Comparison of ENCODE assay signal across 36 cellular contexts in the genomic region with DNA sequence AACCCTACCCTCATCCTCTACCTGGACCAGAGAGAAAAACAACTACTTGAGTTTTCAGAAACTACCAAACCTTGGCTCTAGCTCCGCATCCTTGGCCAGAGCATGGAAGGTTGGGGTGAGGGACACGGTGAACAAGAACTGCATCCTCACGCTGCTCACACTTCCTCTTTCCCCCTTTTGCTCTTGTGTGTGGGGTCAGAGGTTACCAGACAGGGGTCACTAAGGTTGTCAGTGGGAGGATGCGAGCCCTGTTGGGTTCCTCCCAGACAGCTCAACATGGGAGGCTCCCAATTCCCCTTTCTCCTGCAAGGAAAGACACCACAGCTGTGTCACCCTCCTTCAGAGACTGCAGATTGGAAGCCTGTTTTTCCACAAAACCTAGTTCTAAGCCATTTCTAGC.
"Had no signal": no experiment of that assay in that cellular context is flagged by ENCODE, and none has a peak within 500 bp of the region (broad histone marks: within the 10 kb centered on the region; RNA-seq: fewer than 3 reads in every experiment).

No MANE protein-coding gene starts in this region.

- H3K36me3 Mint-ChIP-seq: activated CD4-positive, alpha-beta memory T cell treated with anti-CD3 and anti-CD28 coated beads for 36 hours; activated CD8-positive, alpha-beta memory T cell treated with anti-CD3 and anti-CD28 coated beads, Interleukin-2, amount 10 ng/mL, durations not matched to agents 7 days and 5 days; activated naive CD4-positive, alpha-beta T cell treated with anti-CD3 and anti-CD28 coated beads, Interleukin-2, amount 50 U/mL, for 24 hours; activated naive CD8-positive, alpha-beta T cell treated with anti-CD3 and anti-CD28 coated beads for 36 hours; brain had no signal

- H3K4me3 Mint-ChIP-seq: activated CD4-positive, alpha-beta memory T cell treated with anti-CD3 and anti-CD28 coated beads for 36 hours; activated CD4-positive, alpha-beta T cell treated with anti-CD3 and anti-CD28 coated beads for 36 hours; activated CD4-positive, alpha-beta T cell treated with anti-CD3 and anti-CD28 coated beads, Interleukin-2, amount 10 ng/mL, durations not matched to agents 24 days and 14 days; activated CD8-positive, alpha-beta memory T cell treated with anti-CD3 and anti-CD28 coated beads, Interleukin-2, amount 10 ng/mL, durations not matched to agents 7 days and 5 days; activated CD8-positive, alpha-beta T cell treated with anti-CD3 and anti-CD28 coated beads, Interleukin-2, amount 10 ng/mL, durations not matched to agents 7 days and 5 days; activated naive CD4-positive, alpha-beta T cell treated with anti-CD3 and anti-CD28 coated beads for 36 hours; activated naive CD4-positive, alpha-beta T cell treated with anti-CD3 and anti-CD28 coated beads, Interleukin-2, amount 50 U/mL, for 24 hours; activated naive CD8-positive, alpha-beta T cell treated with anti-CD3 and anti-CD28 coated beads for 36 hours; activated naive CD8-positive, alpha-beta T cell treated with anti-CD3 and anti-CD28 coated beads, Interleukin-2, amount 50 U/mL, for 24 hours; activated T-helper 1 cell treated with anti-CD3 and anti-CD28 coated beads, Interleukin-12 subunit alpha, Interleukin-12 subunit beta, Interleukin-2, Interleukin-4 antibody, amounts not matched to agents 30 ng/mL and 10 ng/mL and 1 ng/mL, durations not matched to agents 14 hours and 24 hours and 36 hours; brain; central memory CD8-positive, alpha-beta T cell; effector memory CD8-positive, alpha-beta T cell; T-helper 1 cell treated with Interleukin-12 subunit alpha and Interleukin-12 subunit beta and Interleukin-4 antibody, amounts not matched to agents 30 μg/mL and 1 μg/mL, for 36 hours; T-helper 2 cell treated with Interferon-gamma antibody and Interleukin-4, amounts not matched to agents 5 μg/mL and 100 μg/mL, for 36 hours had no signal

- DNase-seq: activated CD4-positive, alpha-beta memory T cell treated with anti-CD3 and anti-CD28 coated beads for 36 hours; activated CD4-positive, alpha-beta T cell treated with anti-CD3 and anti-CD28 coated beads for 36 hours; activated CD4-positive, alpha-beta T cell treated with anti-CD3 and anti-CD28 coated beads, Interleukin-2, amount 10 ng/mL, durations not matched to agents 24 days and 14 days; activated CD4-positive, CD25-positive, alpha-beta regulatory T cell; activated CD4-positive, CD25-positive, alpha-beta regulatory T cell treated with anti-CD3 and anti-CD28 coated beads, Interleukin-2, amount 50 U/mL, for 72 hours; activated CD8-positive, alpha-beta memory T cell treated with anti-CD3 and anti-CD28 coated beads, Interleukin-2, amount 10 ng/mL, durations not matched to agents 7 days and 5 days; activated CD8-positive, alpha-beta memory T cell treated with anti-CD3 and anti-CD28 coated beads, Interleukin-2, amount 50 U/mL, for 4 hours; activated CD8-positive, alpha-beta T cell treated with anti-CD3 and anti-CD28 coated beads, Interleukin-2, amount 10 ng/mL, durations not matched to agents 7 days and 5 days; activated effector memory CD4-positive, alpha-beta T cell treated with anti-CD3 and anti-CD28 coated beads, Interleukin-2, amount 50 U/mL, for 16 hours; activated naive CD4-positive, alpha-beta T cell treated with anti-CD3 and anti-CD28 coated beads for 36 hours; activated naive CD8-positive, alpha-beta T cell treated with anti-CD3 and anti-CD28 coated beads for 36 hours; activated naive CD8-positive, alpha-beta T cell treated with anti-CD3 and anti-CD28 coated beads, Interleukin-2, amount 50 U/mL, for 24 hours; activated T-cell treated with anti-CD3 and anti-CD28 coated beads, Interleukin-2, amount 50 U/mL, for 1 hour; activated T-cell treated with anti-CD3 and anti-CD28 coated beads, Interleukin-2, amount 50 U/mL, for 48 hours; adrenal gland; amygdala; aorta; cortex of kidney; dermis blood vessel endothelial cell; effector CD4-positive, alpha-beta T cell; effector memory CD8-positive, alpha-beta T cell; erythroblast; foreskin keratinocyte; gastrocnemius medialis; glutamatergic neuron; heart left ventricle; T1000 had no signal

- H3K36me3 ChIP-seq: adrenal gland, breast epithelium, esophagus muscularis mucosa, gastrocnemius medialis, heart left ventricle had no signal

- H3K27ac ChIP-seq: adrenal gland, breast epithelium, esophagus muscularis mucosa, foreskin keratinocyte, gastrocnemius medialis, heart left ventricle had no signal

- H3K27ac Mint-ChIP-seq: activated CD4-positive, alpha-beta memory T cell treated with anti-CD3 and anti-CD28 coated beads for 36 hours; activated CD4-positive, alpha-beta T cell treated with anti-CD3 and anti-CD28 coated beads for 36 hours; activated CD4-positive, alpha-beta T cell treated with anti-CD3 and anti-CD28 coated beads, Interleukin-2, amount 10 ng/mL, durations not matched to agents 24 days and 14 days; activated CD8-positive, alpha-beta memory T cell treated with anti-CD3 and anti-CD28 coated beads, Interleukin-2, amount 10 ng/mL, durations not matched to agents 7 days and 5 days; activated CD8-positive, alpha-beta T cell treated with anti-CD3 and anti-CD28 coated beads, Interleukin-2, amount 10 ng/mL, durations not matched to agents 7 days and 5 days; activated naive CD4-positive, alpha-beta T cell treated with anti-CD3 and anti-CD28 coated beads for 36 hours; activated naive CD4-positive, alpha-beta T cell treated with anti-CD3 and anti-CD28 coated beads, Interleukin-2, amount 50 U/mL, for 24 hours; activated naive CD8-positive, alpha-beta T cell treated with anti-CD3 and anti-CD28 coated beads for 36 hours; activated naive CD8-positive, alpha-beta T cell treated with anti-CD3 and anti-CD28 coated beads, Interleukin-2, amount 50 U/mL, for 24 hours; activated T-helper 1 cell treated with anti-CD3 and anti-CD28 coated beads, Interleukin-12 subunit alpha, Interleukin-12 subunit beta, Interleukin-2, Interleukin-4 antibody, amounts not matched to agents 30 ng/mL and 10 ng/mL and 1 ng/mL, durations not matched to agents 14 hours and 24 hours and 36 hours; activated T-helper 2 cell treated with anti-CD3 and anti-CD28 coated beads, Interferon-gamma antibody, Interleukin-2, Interleukin-4, amounts not matched to agents 10 μg/mL and 5 μg/mL and 100 μg/mL, durations not matched to agents 14 hours and 24 hours and 36 hours; brain; effector memory CD8-positive, alpha-beta T cell; T-helper 1 cell treated with Interleukin-12 subunit alpha and Interleukin-12 subunit beta and Interleukin-4 antibody, amounts not matched to agents 30 μg/mL and 1 μg/mL, for 36 hours; T-helper 2 cell treated with Interferon-gamma antibody and Interleukin-4, amounts not matched to agents 5 μg/mL and 100 μg/mL, for 36 hours had no signal

- H3K4me3 ChIP-seq: adrenal gland, breast epithelium, esophagus muscularis mucosa, gastrocnemius medialis, heart left ventricle had no signal

- H3K4me1 ChIP-seq: adrenal gland, breast epithelium had no signal

- H3K27me3 Mint-ChIP-seq: activated CD4-positive, alpha-beta memory T cell treated with anti-CD3 and anti-CD28 coated beads for 36 hours; activated CD4-positive, alpha-beta T cell treated with anti-CD3 and anti-CD28 coated beads for 36 hours; activated CD4-positive, alpha-beta T cell treated with anti-CD3 and anti-CD28 coated beads, Interleukin-2, amount 10 ng/mL, durations not matched to agents 24 days and 14 days; activated CD8-positive, alpha-beta memory T cell treated with anti-CD3 and anti-CD28 coated beads, Interleukin-2, amount 10 ng/mL, durations not matched to agents 7 days and 5 days; activated naive CD4-positive, alpha-beta T cell treated with anti-CD3 and anti-CD28 coated beads, Interleukin-2, amount 50 U/mL, for 24 hours; activated naive CD8-positive, alpha-beta T cell treated with anti-CD3 and anti-CD28 coated beads for 36 hours; activated naive CD8-positive, alpha-beta T cell treated with anti-CD3 and anti-CD28 coated beads, Interleukin-2, amount 50 U/mL, for 24 hours; effector memory CD8-positive, alpha-beta T cell had no signal

- H3K9me3 ChIP-seq: adrenal gland, breast epithelium, esophagus muscularis mucosa, gastrocnemius medialis, heart left ventricle had no signal

- H3K9me3 Mint-ChIP-seq: activated CD4-positive, alpha-beta memory T cell treated with anti-CD3 and anti-CD28 coated beads for 36 hours; activated CD4-positive, alpha-beta T cell treated with anti-CD3 and anti-CD28 coated beads, Interleukin-2, amount 10 ng/mL, durations not matched to agents 24 days and 14 days; activated naive CD4-positive, alpha-beta T cell treated with anti-CD3 and anti-CD28 coated beads for 36 hours; activated naive CD4-positive, alpha-beta T cell treated with anti-CD3 and anti-CD28 coated beads, Interleukin-2, amount 50 U/mL, for 24 hours; activated naive CD8-positive, alpha-beta T cell treated with anti-CD3 and anti-CD28 coated beads for 36 hours; activated naive CD8-positive, alpha-beta T cell treated with anti-CD3 and anti-CD28 coated beads, Interleukin-2, amount 50 U/mL, for 24 hours; activated T-helper 1 cell treated with anti-CD3 and anti-CD28 coated beads, Interleukin-12 subunit alpha, Interleukin-12 subunit beta, Interleukin-2, Interleukin-4 antibody, amounts not matched to agents 30 ng/mL and 10 ng/mL and 1 ng/mL, durations not matched to agents 14 hours and 24 hours and 36 hours; activated T-helper 2 cell treated with anti-CD3 and anti-CD28 coated beads, Interferon-gamma antibody, Interleukin-2, Interleukin-4, amounts not matched to agents 10 μg/mL and 5 μg/mL and 100 μg/mL, durations not matched to agents 14 hours and 24 hours and 36 hours; brain; central memory CD8-positive, alpha-beta T cell; effector memory CD8-positive, alpha-beta T cell; T-helper 1 cell treated with Interleukin-12 subunit alpha and Interleukin-12 subunit beta and Interleukin-4 antibody, amounts not matched to agents 30 μg/mL and 1 μg/mL, for 36 hours; T-helper 2 cell treated with Interferon-gamma antibody and Interleukin-4, amounts not matched to agents 5 μg/mL and 100 μg/mL, for 36 hours had no signal

- H3K27me3 ChIP-seq: adrenal gland, esophagus muscularis mucosa, foreskin keratinocyte, gastrocnemius medialis, heart left ventricle had no signal
